ENCODE assay signal across 1 cellular context in the genomic region with DNA sequence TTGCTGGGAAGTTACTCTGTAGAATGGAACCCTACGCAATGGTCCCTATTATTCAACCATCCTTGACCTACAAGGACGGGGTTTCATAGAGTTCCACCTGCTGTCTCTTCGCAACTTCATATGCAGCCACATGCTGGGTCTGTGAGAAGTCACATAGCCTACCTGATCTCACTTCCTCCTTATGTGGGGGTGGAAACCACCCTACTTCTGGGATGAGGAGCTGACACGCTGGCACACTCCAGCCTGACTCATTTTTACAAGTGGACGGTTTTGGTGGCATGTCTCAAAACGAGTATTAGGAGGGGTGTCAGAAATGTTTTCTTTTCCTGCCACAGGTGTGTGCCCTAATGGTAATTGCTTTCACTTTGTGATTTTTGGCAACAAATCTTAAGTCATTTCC.
TF ChIP-seq lines count a peak whose summit lies in the region.

No MANE protein-coding gene starts in this region.

TF ChIP-seq in GM12878, 131 proteins besides CTCF, POLR2A, EP300 and RAD21 (continued from another document):
- TF ChIP-seq, protein P1, sequence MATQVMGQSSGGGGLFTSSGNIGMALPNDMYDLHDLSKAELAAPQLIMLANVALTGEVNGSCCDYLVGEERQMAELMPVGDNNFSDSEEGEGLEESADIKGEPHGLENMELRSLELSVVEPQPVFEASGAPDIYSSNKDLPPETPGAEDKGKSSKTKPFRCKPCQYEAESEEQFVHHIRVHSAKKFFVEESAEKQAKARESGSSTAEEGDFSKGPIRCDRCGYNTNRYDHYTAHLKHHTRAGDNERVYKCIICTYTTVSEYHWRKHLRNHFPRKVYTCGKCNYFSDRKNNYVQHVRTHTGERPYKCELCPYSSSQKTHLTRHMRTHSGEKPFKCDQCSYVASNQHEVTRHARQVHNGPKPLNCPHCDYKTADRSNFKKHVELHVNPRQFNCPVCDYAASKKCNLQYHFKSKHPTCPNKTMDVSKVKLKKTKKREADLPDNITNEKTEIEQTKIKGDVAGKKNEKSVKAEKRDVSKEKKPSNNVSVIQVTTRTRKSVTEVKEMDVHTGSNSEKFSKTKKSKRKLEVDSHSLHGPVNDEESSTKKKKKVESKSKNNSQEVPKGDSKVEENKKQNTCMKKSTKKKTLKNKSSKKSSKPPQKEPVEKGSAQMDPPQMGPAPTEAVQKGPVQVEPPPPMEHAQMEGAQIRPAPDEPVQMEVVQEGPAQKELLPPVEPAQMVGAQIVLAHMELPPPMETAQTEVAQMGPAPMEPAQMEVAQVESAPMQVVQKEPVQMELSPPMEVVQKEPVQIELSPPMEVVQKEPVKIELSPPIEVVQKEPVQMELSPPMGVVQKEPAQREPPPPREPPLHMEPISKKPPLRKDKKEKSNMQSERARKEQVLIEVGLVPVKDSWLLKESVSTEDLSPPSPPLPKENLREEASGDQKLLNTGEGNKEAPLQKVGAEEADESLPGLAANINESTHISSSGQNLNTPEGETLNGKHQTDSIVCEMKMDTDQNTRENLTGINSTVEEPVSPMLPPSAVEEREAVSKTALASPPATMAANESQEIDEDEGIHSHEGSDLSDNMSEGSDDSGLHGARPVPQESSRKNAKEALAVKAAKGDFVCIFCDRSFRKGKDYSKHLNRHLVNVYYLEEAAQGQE (IDR thresholded peaks at IDR 0.05; ENCODE audit: low read depth, low read length) = no peak
- TF ChIP-seq BRCA1 (IDR thresholded peaks at IDR 0.05; ENCODE audit: low read depth, low read length) = no peak
- no peak for TF ChIP-seq YBX1 (IDR thresholded peaks at IDR 0.05)
- TF ChIP-seq RUNX3 (IDR thresholded peaks at IDR 0.05; ENCODE audit: low read length) = peak; percentile 21; the same call in 1 of the 2 replicates
- TF ChIP-seq, protein P2, sequence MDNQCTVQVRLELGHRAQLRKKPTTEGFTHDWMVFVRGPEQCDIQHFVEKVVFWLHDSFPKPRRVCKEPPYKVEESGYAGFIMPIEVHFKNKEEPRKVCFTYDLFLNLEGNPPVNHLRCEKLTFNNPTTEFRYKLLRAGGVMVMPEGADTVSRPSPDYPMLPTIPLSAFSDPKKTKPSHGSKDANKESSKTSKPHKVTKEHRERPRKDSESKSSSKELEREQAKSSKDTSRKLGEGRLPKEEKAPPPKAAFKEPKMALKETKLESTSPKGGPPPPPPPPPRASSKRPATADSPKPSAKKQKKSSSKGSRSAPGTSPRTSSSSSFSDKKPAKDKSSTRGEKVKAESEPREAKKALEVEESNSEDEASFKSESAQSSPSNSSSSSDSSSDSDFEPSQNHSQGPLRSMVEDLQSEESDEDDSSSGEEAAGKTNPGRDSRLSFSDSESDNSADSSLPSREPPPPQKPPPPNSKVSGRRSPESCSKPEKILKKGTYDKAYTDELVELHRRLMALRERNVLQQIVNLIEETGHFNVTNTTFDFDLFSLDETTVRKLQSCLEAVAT (IDR thresholded peaks at IDR 0.05) = no peak
- TF ChIP-seq SPI1 (IDR thresholded peaks at IDR 0.05; ENCODE audit: borderline replicate concordance, insufficient read depth, low read depth, low read length) = peak; percentile 52; the same call in 1 of the 2 replicates
- no peak for TF ChIP-seq NR2C1 (IDR thresholded peaks at IDR 0.05)
- no peak for TF ChIP-seq NFXL1 (IDR thresholded peaks at IDR 0.05; ENCODE audit: borderline replicate concordance)
- no peak for TF ChIP-seq SMAD1 (IDR thresholded peaks at IDR 0.05; ENCODE audit: low read depth, partially characterized antibody)
